In genomic region chr15:40229956-40230355, GRCh38 we compare ENCODE assay signal across 40 cellular contexts. TPM values are rescaled to one million over a fixed set of nuclear protein-coding genes. Genes with fewer than 3 reads are reported as not detected.
"Had no signal": no experiment of that assay in that cellular context is flagged by ENCODE, and none has a peak within 500 bp of the region (broad histone marks: within the 10 kb centered on the region; RNA-seq: fewer than 3 reads in every experiment).

No MANE protein-coding gene starts in this region.

- H3K27ac Mint-ChIP-seq: activated CD4-positive, alpha-beta memory T cell treated with anti-CD3 and anti-CD28 coated beads for 36 hours; activated CD4-positive, alpha-beta T cell treated with anti-CD3 and anti-CD28 coated beads for 36 hours; activated CD4-positive, alpha-beta T cell treated with anti-CD3 and anti-CD28 coated beads, Interleukin-2, amount 10 ng/mL, durations not matched to agents 24 days and 14 days; activated CD8-positive, alpha-beta memory T cell treated with anti-CD3 and anti-CD28 coated beads, Interleukin-2, amount 10 ng/mL, durations not matched to agents 7 days and 5 days; activated CD8-positive, alpha-beta T cell treated with anti-CD3 and anti-CD28 coated beads, Interleukin-2, amount 10 ng/mL, durations not matched to agents 7 days and 5 days; activated naive CD4-positive, alpha-beta T cell treated with anti-CD3 and anti-CD28 coated beads, Interleukin-2, amount 10 ng/mL, durations not matched to agents 7 days and 5 days; activated naive CD4-positive, alpha-beta T cell treated with anti-CD3 and anti-CD28 coated beads, Interleukin-2, amount 50 U/mL, for 72 hours; activated naive CD8-positive, alpha-beta T cell treated with anti-CD3 and anti-CD28 coated beads, Interleukin-2, amount 10 ng/mL, durations not matched to agents 7 days and 5 days; activated T-cell treated with anti-CD3 and anti-CD28 coated beads, Interleukin-2, amount 50 U/mL, for 72 hours; brain; T-cell; T-helper 17 cell; T-helper 2 cell treated with Interferon-gamma antibody and Interleukin-4, amounts not matched to agents 5 μg/mL and 100 μg/mL, for 36 hours had no signal

- H3K36me3 ChIP-seq: ascending aorta, breast epithelium, cardiac muscle cell, esophagus squamous epithelium, gastroesophageal sphincter had no signal

- H3K4me1 ChIP-seq: ascending aorta, breast epithelium, gastroesophageal sphincter had no signal

- H3K36me3 Mint-ChIP-seq: T-cell had no signal

- ATAC-seq: activated CD4-positive, alpha-beta T cell treated with anti-CD3 and anti-CD28 coated beads for 36 hours; activated CD8-positive, alpha-beta memory T cell treated with anti-CD3 and anti-CD28 coated beads, Interleukin-2, amount 10 ng/mL, durations not matched to agents 7 days and 5 days; activated CD8-positive, alpha-beta T cell treated with anti-CD3 and anti-CD28 coated beads, Interleukin-2, amount 10 ng/mL, durations not matched to agents 7 days and 5 days; activated naive CD4-positive, alpha-beta T cell treated with anti-CD3 and anti-CD28 coated beads, Interleukin-2, amount 50 U/mL, for 72 hours; activated T-cell treated with anti-CD3 and anti-CD28 coated beads, Interleukin-2, amount 50 U/mL, for 72 hours; gastroesophageal sphincter; heart right ventricle; T-cell; T-helper 17 cell had no signal

- H3K4me3 Mint-ChIP-seq: activated CD4-positive, alpha-beta memory T cell treated with anti-CD3 and anti-CD28 coated beads for 36 hours; activated CD4-positive, alpha-beta T cell treated with anti-CD3 and anti-CD28 coated beads for 36 hours; activated CD4-positive, alpha-beta T cell treated with anti-CD3 and anti-CD28 coated beads, Interleukin-2, amount 10 ng/mL, durations not matched to agents 24 days and 14 days; activated CD8-positive, alpha-beta memory T cell treated with anti-CD3 and anti-CD28 coated beads, Interleukin-2, amount 10 ng/mL, durations not matched to agents 7 days and 5 days; activated CD8-positive, alpha-beta T cell treated with anti-CD3 and anti-CD28 coated beads, Interleukin-2, amount 10 ng/mL, durations not matched to agents 7 days and 5 days; activated naive CD4-positive, alpha-beta T cell treated with anti-CD3 and anti-CD28 coated beads, Interleukin-2, amount 10 ng/mL, durations not matched to agents 7 days and 5 days; activated naive CD8-positive, alpha-beta T cell treated with anti-CD3 and anti-CD28 coated beads, Interleukin-2, amount 10 ng/mL, durations not matched to agents 7 days and 5 days; activated T-cell treated with anti-CD3 and anti-CD28 coated beads, Interleukin-2, amount 50 U/mL, for 72 hours; brain; dendritic cell treated with granulocyte-macrophage colony-stimulating factor and Interleukin-4, amounts not matched to agents 40 ng/mL and 50 ng/mL, for 4 days; T-cell; T-helper 17 cell; T-helper 2 cell treated with Interferon-gamma antibody and Interleukin-4, amounts not matched to agents 5 μg/mL and 100 μg/mL, for 36 hours had no signal

- H3K27me3 Mint-ChIP-seq: activated CD4-positive, alpha-beta memory T cell treated with anti-CD3 and anti-CD28 coated beads for 36 hours; activated CD4-positive, alpha-beta T cell treated with anti-CD3 and anti-CD28 coated beads for 36 hours; activated CD4-positive, alpha-beta T cell treated with anti-CD3 and anti-CD28 coated beads, Interleukin-2, amount 10 ng/mL, durations not matched to agents 24 days and 14 days; activated CD8-positive, alpha-beta memory T cell treated with anti-CD3 and anti-CD28 coated beads, Interleukin-2, amount 10 ng/mL, durations not matched to agents 7 days and 5 days; activated naive CD4-positive, alpha-beta T cell treated with anti-CD3 and anti-CD28 coated beads, Interleukin-2, amount 10 ng/mL, durations not matched to agents 7 days and 5 days; activated naive CD8-positive, alpha-beta T cell treated with anti-CD3 and anti-CD28 coated beads, Interleukin-2, amount 10 ng/mL, durations not matched to agents 7 days and 5 days; dendritic cell treated with granulocyte-macrophage colony-stimulating factor and Interleukin-4, amounts not matched to agents 40 ng/mL and 50 ng/mL, for 4 days; T-cell; T-helper 17 cell had no signal

- H3K27me3 ChIP-seq: ascending aorta, breast epithelium, cardiac muscle cell, dorsolateral prefrontal cortex, esophagus squamous epithelium, gastroesophageal sphincter, heart right ventricle had no signal

- H3K27ac ChIP-seq: ascending aorta, breast epithelium, cardiac muscle cell, coronary artery, dorsolateral prefrontal cortex, epithelial cell of prostate, gastroesophageal sphincter, heart right ventricle, WERI-Rb-1 had no signal

- FAIRE-seq: endothelial cell of umbilical vein had no signal

- DNase-seq: activated CD4-positive, alpha-beta memory T cell treated with anti-CD3 and anti-CD28 coated beads for 36 hours; activated CD4-positive, alpha-beta T cell treated with anti-CD3 and anti-CD28 coated beads for 36 hours; activated CD4-positive, alpha-beta T cell treated with anti-CD3 and anti-CD28 coated beads, Interleukin-2, amount 10 ng/mL, durations not matched to agents 24 days and 14 days; activated CD4-positive, CD25-positive, alpha-beta regulatory T cell; activated CD4-positive, CD25-positive, alpha-beta regulatory T cell treated with anti-CD3 and anti-CD28 coated beads, Interleukin-2, amount 50 U/mL, for 72 hours; activated CD8-positive, alpha-beta memory T cell treated with anti-CD3 and anti-CD28 coated beads, Interleukin-2, amount 10 ng/mL, durations not matched to agents 7 days and 5 days; activated CD8-positive, alpha-beta memory T cell treated with anti-CD3 and anti-CD28 coated beads, Interleukin-2, amount 50 U/mL, for 4 hours; activated CD8-positive, alpha-beta T cell treated with anti-CD3 and anti-CD28 coated beads, Interleukin-2, amount 10 ng/mL, durations not matched to agents 7 days and 5 days; activated gamma-delta T cell; activated naive CD4-positive, alpha-beta T cell; activated naive CD4-positive, alpha-beta T cell treated with anti-CD3 and anti-CD28 coated beads, Interleukin-2, amount 10 ng/mL, durations not matched to agents 7 days and 5 days; activated naive CD8-positive, alpha-beta T cell treated with anti-CD3 and anti-CD28 coated beads, Interleukin-2, amount 10 ng/mL, durations not matched to agents 7 days and 5 days; activated T-cell treated with anti-CD3 and anti-CD28 coated beads, Interleukin-2, amount 50 U/mL, for 1 hour; activated T-cell treated with anti-CD3 and anti-CD28 coated beads, Interleukin-2, amount 50 U/mL, for 72 hours; central memory CD4-positive, alpha-beta T cell; cerebellar nuclear complex; dorsolateral prefrontal cortex; effector memory CD4-positive, alpha-beta T cell; esophagus squamous epithelium; foreskin melanocyte; heart right ventricle; T-cell; T-helper 17 cell; T1000; WERI-Rb-1 had no signal

- H3K4me3 ChIP-seq: ascending aorta, breast epithelium, cardiac muscle cell, coronary artery, dorsolateral prefrontal cortex, esophagus squamous epithelium, gastroesophageal sphincter, heart right ventricle had no signal

- H3K9me3 Mint-ChIP-seq: activated CD4-positive, alpha-beta memory T cell treated with anti-CD3 and anti-CD28 coated beads for 36 hours; activated CD4-positive, alpha-beta T cell treated with anti-CD3 and anti-CD28 coated beads, Interleukin-2, amount 10 ng/mL, durations not matched to agents 24 days and 14 days; activated naive CD4-positive, alpha-beta T cell treated with anti-CD3 and anti-CD28 coated beads, Interleukin-2, amount 10 ng/mL, durations not matched to agents 7 days and 5 days; activated naive CD4-positive, alpha-beta T cell treated with anti-CD3 and anti-CD28 coated beads, Interleukin-2, amount 50 U/mL, for 72 hours; activated naive CD8-positive, alpha-beta T cell treated with anti-CD3 and anti-CD28 coated beads, Interleukin-2, amount 10 ng/mL, durations not matched to agents 7 days and 5 days; activated T-cell treated with anti-CD3 and anti-CD28 coated beads, Interleukin-2, amount 50 U/mL, for 72 hours; brain; dendritic cell treated with granulocyte-macrophage colony-stimulating factor and Interleukin-4, amounts not matched to agents 40 ng/mL and 50 ng/mL, for 4 days; T-cell; T-helper 2 cell treated with Interferon-gamma antibody and Interleukin-4, amounts not matched to agents 5 μg/mL and 100 μg/mL, for 36 hours had no signal

- H3K9me3 ChIP-seq: ascending aorta, breast epithelium, esophagus squamous epithelium, gastroesophageal sphincter, heart right ventricle had no signal

RNA-seq across cellular contexts. Expression of gene PAK6, which starts 8.9 kb away (rescaled TPM):
- total RNA-seq: ascending aorta, endothelial cell of umbilical vein, fibroblast of lung, glomerular endothelial cell, T-helper 17 cell had no signal
- polyA plus RNA-seq: endothelial cell of umbilical vein had no signal

RNA-seq across cellular contexts. Expression of gene ANKRD63, which starts 52.9 kb away (rescaled TPM):
- total RNA-seq: activated CD4-positive, alpha-beta memory T cell treated with anti-CD3 and anti-CD28 coated beads for 36 hours; activated CD4-positive, alpha-beta T cell treated with anti-CD3 and anti-CD28 coated beads for 36 hours; activated CD4-positive, alpha-beta T cell treated with anti-CD3 and anti-CD28 coated beads, Interleukin-2, amount 10 ng/mL, durations not matched to agents 24 days and 14 days; activated CD8-positive, alpha-beta memory T cell treated with anti-CD3 and anti-CD28 coated beads, Interleukin-2, amount 10 ng/mL, durations not matched to agents 7 days and 5 days; activated naive CD4-positive, alpha-beta T cell treated with anti-CD3 and anti-CD28 coated beads, Interleukin-2, amount 50 U/mL, for 72 hours; activated T-cell treated with anti-CD3 and anti-CD28 coated beads, Interleukin-2, amount 50 U/mL, for 72 hours; ascending aorta; breast epithelium; endothelial cell of umbilical vein; esophagus squamous epithelium; fibroblast of lung; fibroblast of villous mesenchyme had no signal
- polyA plus RNA-seq: endothelial cell of umbilical vein, esophagus, fibroblast of lung, heart right ventricle had no signal
